ENCODE assay signal across 29 cellular contexts in the genomic region with DNA sequence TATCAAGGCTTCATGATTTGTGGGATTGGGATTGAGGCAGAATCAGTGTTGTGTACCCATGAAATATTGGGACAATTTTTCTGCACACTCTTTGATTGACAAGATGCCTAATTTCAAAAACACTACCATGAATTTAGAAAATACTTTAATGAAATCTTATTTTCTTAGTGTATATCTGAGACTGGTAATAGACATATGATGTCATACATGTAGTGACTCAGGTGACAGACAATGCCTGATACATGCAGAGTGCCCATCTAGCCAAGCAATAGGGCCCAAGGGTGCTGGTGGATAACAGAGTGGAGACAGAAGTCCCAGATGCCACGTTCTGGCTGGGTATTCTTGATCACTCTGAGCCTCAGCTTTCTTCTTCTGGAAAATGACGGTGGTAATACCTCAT.
"Had no signal": no experiment of that assay in that cellular context is flagged by ENCODE, and none has a peak within 500 bp of the region (broad histone marks: within the 10 kb centered on the region; RNA-seq: fewer than 3 reads in every experiment).

No MANE protein-coding gene starts in this region.

- H3K36me3 ChIP-seq: stomach, suprapubic skin, thoracic aorta, thyroid gland, tibial artery, tibial nerve, transverse colon, upper lobe of left lung, upper lobe of right lung, uterus, vagina had no signal

- ATAC-seq: stimulated activated effector memory CD8-positive, alpha-beta T cell treated with anti-CD3 and anti-CD28 coated beads, Interleukin-12 subunit alpha, Interleukin-12 subunit beta, amount 100 ng/mL, for 72 hours; stimulated activated memory B cell treated with anti-CD40 and anti-IgM and Interleukin-4, amounts not matched to agents 10 μg/mL and 1 μg/mL and 100 μg/mL, for 72 hours; stimulated activated naive B cell treated with anti-CD40 and anti-IgM and Interleukin-4, amounts not matched to agents 10 μg/mL and 1 μg/mL and 100 μg/mL, for 72 hours; stimulated activated naive CD8-positive, alpha-beta T cell treated with anti-CD3 and anti-CD28 coated beads, Interleukin-15, amount 100 ng/mL, for 72 hours; stimulated activated naive CD8-positive, alpha-beta T cell treated with anti-CD3 and anti-CD28 coated beads, Interleukin-15, Interleukin-2, amounts not matched to agents 100 U/mL and 50 U/mL, for 24 hours; upper lobe of right lung had no signal

- H3K36me3 Mint-ChIP-seq: stimulated activated effector memory CD8-positive, alpha-beta T cell treated with anti-CD3 and anti-CD28 coated beads, Interleukin-12 subunit alpha, Interleukin-12 subunit beta, amount 100 ng/mL, for 72 hours; type B pancreatic cell had no signal

- H3K27me3 ChIP-seq: stomach, suprapubic skin, testis, thyroid gland, tibial artery, tibial nerve, transverse colon, upper lobe of left lung, upper lobe of right lung, uterus, vagina had no signal

- DNase-seq: stimulated activated CD4-positive, alpha-beta T cell treated with anti-CD3 and anti-CD28 coated beads, Interleukin-2, amount 100 ng/mL, for 48 hours; stimulated activated CD4-positive, alpha-beta T cell treated with anti-CD3 and anti-CD28 coated beads, Interleukin-4, amount 100 ng/mL, for 1 hour; stimulated activated CD4-positive, alpha-beta T cell treated with anti-CD3 and anti-CD28 coated beads, Interleukin-4, amount 100 ng/mL, for 24 hours; stimulated activated CD4-positive, alpha-beta T cell treated with anti-CD3 and anti-CD28 coated beads, Interleukin-4, amount 100 ng/mL, for 4 hours; stimulated activated CD8-positive, alpha-beta memory T cell treated with anti-CD3 and anti-CD28 coated beads, Interleukin-4, amount 100 ng/mL, for 48 hours; stimulated activated naive B cell treated with anti-CD40 and anti-IgM and Interleukin-4, amounts not matched to agents 10 μg/mL and 1 μg/mL and 100 μg/mL, for 72 hours; stimulated activated naive CD4-positive, alpha-beta T cell; stimulated activated naive CD4-positive, alpha-beta T cell treated with Interleukin-2 at 50 U/mL for 16 hours; stimulated activated naive CD8-positive, alpha-beta T cell treated with anti-CD3 and anti-CD28 coated beads, Interleukin-15, amount 100 ng/mL, for 72 hours; stimulated activated naive CD8-positive, alpha-beta T cell treated with anti-CD3 and anti-CD28 coated beads, Interleukin-15, Interleukin-2, amounts not matched to agents 100 U/mL and 50 U/mL, for 24 hours; stomach; substantia nigra; testis; thyroid gland; tibial artery; transverse colon; trophoblast cell; upper lobe of left lung; upper lobe of right lung; uterus had no signal

- H3K9me3 Mint-ChIP-seq: type B pancreatic cell had no signal

- H3K4me1 ChIP-seq: stomach, suprapubic skin, testis, thyroid gland, tibial artery, tibial nerve, transverse colon, upper lobe of left lung, upper lobe of right lung, uterus, vagina had no signal

- H3K4me3 Mint-ChIP-seq: stimulated activated effector memory CD8-positive, alpha-beta T cell treated with anti-CD3 and anti-CD28 coated beads, Interleukin-12 subunit alpha, Interleukin-12 subunit beta, amount 100 ng/mL, for 72 hours; stimulated activated memory B cell treated with anti-CD40 and anti-IgM and Interleukin-4, amounts not matched to agents 10 μg/mL and 1 μg/mL and 100 μg/mL, for 72 hours; stimulated activated naive B cell treated with anti-CD40 and anti-IgM and Interleukin-4, amounts not matched to agents 10 μg/mL and 1 μg/mL and 100 μg/mL, for 72 hours; stimulated activated naive CD8-positive, alpha-beta T cell treated with anti-CD3 and anti-CD28 coated beads, Interleukin-15, amount 100 ng/mL, for 72 hours; stimulated activated naive CD8-positive, alpha-beta T cell treated with anti-CD3 and anti-CD28 coated beads, Interleukin-15, Interleukin-2, amounts not matched to agents 100 ng/mL and 50 ng/mL, for 24 hours; type B pancreatic cell had no signal

- H3K4me3 ChIP-seq: stomach, suprapubic skin, testis, thoracic aorta, thyroid gland, tibial artery, tibial nerve, transverse colon, upper lobe of left lung, upper lobe of right lung, uterus, vagina had no signal

- H3K27ac Mint-ChIP-seq: stimulated activated effector memory CD8-positive, alpha-beta T cell treated with anti-CD3 and anti-CD28 coated beads, Interleukin-12 subunit alpha, Interleukin-12 subunit beta, amount 100 ng/mL, for 72 hours; stimulated activated memory B cell treated with anti-CD40 and anti-IgM and Interleukin-4, amounts not matched to agents 10 μg/mL and 1 μg/mL and 100 μg/mL, for 72 hours; stimulated activated naive B cell treated with anti-CD40 and anti-IgM and Interleukin-4, amounts not matched to agents 10 μg/mL and 1 μg/mL and 100 μg/mL, for 72 hours; stimulated activated naive CD8-positive, alpha-beta T cell treated with anti-CD3 and anti-CD28 coated beads, Interleukin-15, amount 100 ng/mL, for 72 hours; stimulated activated naive CD8-positive, alpha-beta T cell treated with anti-CD3 and anti-CD28 coated beads, Interleukin-15, Interleukin-2, amounts not matched to agents 100 ng/mL and 50 ng/mL, for 24 hours; type B pancreatic cell had no signal

- H3K27ac ChIP-seq: stomach, suprapubic skin, testis, thoracic aorta, thyroid gland, tibial artery, tibial nerve, transverse colon, upper lobe of left lung, upper lobe of right lung, uterus, vagina had no signal

- FAIRE-seq: urothelium cell line had no signal

- H3K27me3 Mint-ChIP-seq: stimulated activated naive B cell treated with anti-CD40 and anti-IgM and Interleukin-4, amounts not matched to agents 10 μg/mL and 1 μg/mL and 100 μg/mL, for 72 hours; stimulated activated naive CD8-positive, alpha-beta T cell treated with anti-CD3 and anti-CD28 coated beads, Interleukin-15, amount 100 ng/mL, for 72 hours; stimulated activated naive CD8-positive, alpha-beta T cell treated with anti-CD3 and anti-CD28 coated beads, Interleukin-15, Interleukin-2, amounts not matched to agents 100 ng/mL and 50 ng/mL, for 24 hours; type B pancreatic cell had no signal

- H3K4me1 Mint-ChIP-seq: stimulated activated effector memory CD8-positive, alpha-beta T cell treated with anti-CD3 and anti-CD28 coated beads, Interleukin-12 subunit alpha, Interleukin-12 subunit beta, amount 100 ng/mL, for 72 hours; stimulated activated memory B cell treated with anti-CD40 and anti-IgM and Interleukin-4, amounts not matched to agents 10 μg/mL and 1 μg/mL and 100 μg/mL, for 72 hours; stimulated activated naive B cell treated with anti-CD40 and anti-IgM and Interleukin-4, amounts not matched to agents 10 μg/mL and 1 μg/mL and 100 μg/mL, for 72 hours; stimulated activated naive CD8-positive, alpha-beta T cell treated with anti-CD3 and anti-CD28 coated beads, Interleukin-15, amount 100 ng/mL, for 72 hours had no signal

- H3K9me3 ChIP-seq: stomach, suprapubic skin, testis, thoracic aorta, thyroid gland, tibial artery, tibial nerve, transverse colon, upper lobe of left lung, upper lobe of right lung, uterus, vagina had no signal
